ENCODE assay signal across 8 cellular contexts in the genomic region with DNA sequence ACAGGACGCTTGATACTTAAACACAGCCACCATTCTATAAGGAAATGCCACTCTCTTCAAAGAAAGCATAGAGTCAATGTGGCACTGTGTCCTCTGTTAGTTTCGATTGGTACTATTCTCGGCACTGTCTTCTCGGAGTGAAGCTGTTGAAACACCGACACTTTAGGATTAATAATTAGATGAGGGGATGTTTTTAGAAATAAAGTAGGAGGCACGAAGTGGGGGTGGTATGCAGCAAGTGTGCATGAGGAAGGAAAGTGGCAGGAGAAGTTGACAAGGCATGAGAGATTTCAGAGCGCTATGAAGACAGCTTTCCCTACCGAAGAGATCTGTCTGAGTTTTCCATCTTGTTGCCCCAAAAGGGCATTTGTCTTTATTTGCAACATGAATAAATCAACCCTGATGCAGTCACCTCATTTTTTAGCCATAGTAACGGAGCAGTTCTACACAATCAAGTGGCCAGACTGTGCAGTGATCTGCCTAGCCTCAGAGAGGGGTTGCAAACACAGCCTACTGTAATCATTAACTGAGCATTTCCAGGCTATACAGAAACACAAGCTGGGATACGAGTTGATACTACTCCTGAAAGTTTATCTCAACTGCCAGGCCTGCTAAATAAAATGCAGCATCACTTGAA. TPM values are rescaled to one million over a fixed set of nuclear protein-coding genes. Genes with fewer than 3 reads are reported as not detected.
DNase-seq lines count a peak whose midpoint lies in the region; ATAC-seq and TF ChIP-seq lines count a peak whose summit lies in the region.

No MANE protein-coding gene starts in this region.

- H3K36me3 Mint-ChIP-seq in CD14-positive monocyte (peaks cover 0 to 2% of the 10 kb centered on the region in 2 donors), osteocyte (ENCODE audit: unreplicated experiment) (no peaks in the 10 kb centered on the region)
- peaks cover 22% of the 10 kb centered on the region for H3K36me3 Mint-ChIP-seq in activated T-helper 2 cell treated with anti-CD3 and anti-CD28 coated beads, Interferon-gamma antibody, Interleukin-2, Interleukin-4, amounts not matched to agents 10 μg/mL and 5 μg/mL and 100 μg/mL, durations not matched to agents 14 hours and 24 hours and 36 hours (ENCODE audit: low read depth)

- H3K27ac ChIP-seq in vagina: no peak overlapping the region

- H3K36me3 ChIP-seq in vagina: no peaks in the 10 kb centered on the region

- H3K27ac Mint-ChIP-seq in CD14-positive monocyte (peak overlapping the region; percentile 60 to 88 (median 82)), osteocyte (ENCODE audit: unreplicated experiment) (no peak overlapping the region)
- peak overlapping the region; percentile 97 for H3K27ac Mint-ChIP-seq in activated T-helper 2 cell treated with anti-CD3 and anti-CD28 coated beads, Interferon-gamma antibody, Interleukin-2, Interleukin-4, amounts not matched to agents 10 μg/mL and 5 μg/mL and 100 μg/mL, durations not matched to agents 14 hours and 24 hours and 36 hours

- H3K4me1 Mint-ChIP-seq in CD14-positive monocyte (peaks cover 58% of the 10 kb centered on the region), osteocyte (ENCODE audit: unreplicated experiment) (peaks cover 3% of the 10 kb centered on the region)
- H3K4me1 Mint-ChIP-seq in activated T-helper 2 cell treated with anti-CD3 and anti-CD28 coated beads, Interferon-gamma antibody, Interleukin-2, Interleukin-4, amounts not matched to agents 10 μg/mL and 5 μg/mL and 100 μg/mL, durations not matched to agents 14 hours and 24 hours and 36 hours (ENCODE audit: low read depth): peaks cover 73% of the 10 kb centered on the region

- DNase-seq in CD14-positive monocyte (ENCODE audit: low spot score) (no peak), medulla oblongata (ENCODE audit: extremely low spot score) (peak; percentile 49), NCI-H128 (lab: John Stamatoyannopoulos, UW; ENCODE audit: unreplicated experiment) (no peak), osteocyte (ENCODE audit: extremely low spot score, unreplicated experiment) (no peak), SKM-1 treated with dmso at 0.1 percent for 144 hours (lab: John Stamatoyannopoulos, UW; ENCODE audit: unreplicated experiment) (no peak), vagina (ENCODE audit: extremely low spot score in 2 of 2) (no peak)
- DNase-seq in activated T-helper 2 cell treated with anti-CD3 and anti-CD28 coated beads, Interferon-gamma antibody, Interleukin-2, Interleukin-4, amounts not matched to agents 10 μg/mL and 5 μg/mL and 100 μg/mL, durations not matched to agents 14 hours and 24 hours and 36 hours (ENCODE audit: low spot score): no peak

- intact Hi-C loops in CD14-positive monocyte (cut with micrococcal nuclease) (loop anchor here in 1 of 2 donors (5.0 kb wide), 1 partner anchor 33 kb away; no protein-coding TSS in a partner anchor), vagina (cut with DNase I) (no loop called here)
- intact Hi-C loops in activated T-helper 2 cell treated with anti-CD3 and anti-CD28 coated beads, Interferon-gamma antibody, Interleukin-2, Interleukin-4, amounts not matched to agents 10 μg/mL and 5 μg/mL and 100 μg/mL, durations not matched to agents 14 hours and 24 hours and 36 hours (cut with micrococcal nuclease): loop anchor here (5.0 to 10.0 kb wide), 5 partner anchors 38 to 1017 kb away; partner anchors contain the start of genes PPM1K, PYURF and SNCA

- TF ChIP-seq CTCF in CD14-positive monocyte (IDR thresholded peaks at IDR 0.05): no peak
- TF ChIP-seq CTCF in osteocyte (IDR thresholded peaks at IDR 0.05): no peak
- TF ChIP-seq CTCF in vagina (IDR thresholded peaks at IDR 0.05): no peak

- H3K4me1 ChIP-seq in vagina: peaks cover 10% of the 10 kb centered on the region

- no peaks in the 10 kb centered on the region for H3K9me3 ChIP-seq in vagina

- no peaks in the 10 kb centered on the region for H3K9me3 Mint-ChIP-seq in CD14-positive monocyte
- no peaks in the 10 kb centered on the region for H3K9me3 Mint-ChIP-seq in activated T-helper 2 cell treated with anti-CD3 and anti-CD28 coated beads, Interferon-gamma antibody, Interleukin-2, Interleukin-4, amounts not matched to agents 10 μg/mL and 5 μg/mL and 100 μg/mL, durations not matched to agents 14 hours and 24 hours and 36 hours
- no peaks in the 10 kb centered on the region for H3K9me3 Mint-ChIP-seq in osteocyte (ENCODE audit: unreplicated experiment)

- no peak overlapping the region for H3K4me3 ChIP-seq in vagina

- ATAC-seq in HG02588 (IDR thresholded peaks at IDR 0.05; ENCODE audit: unreplicated experiment): peak; percentile 44

- no peaks in the 10 kb centered on the region for H3K27me3 ChIP-seq in vagina

- no peak for TF ChIP-seq POLR2A in vagina (IDR thresholded peaks at IDR 0.05)

- H3K4me3 Mint-ChIP-seq in CD14-positive monocyte (peak overlapping the region; percentile 76 to 98), osteocyte (ENCODE audit: unreplicated experiment) (no peak overlapping the region)
- H3K4me3 Mint-ChIP-seq in activated T-helper 2 cell treated with anti-CD3 and anti-CD28 coated beads, Interferon-gamma antibody, Interleukin-2, Interleukin-4, amounts not matched to agents 10 μg/mL and 5 μg/mL and 100 μg/mL, durations not matched to agents 14 hours and 24 hours and 36 hours (ENCODE audit: low read depth): peak overlapping the region; percentile 85

- H3K27me3 Mint-ChIP-seq in CD14-positive monocyte (ENCODE audit: low read depth in 3 of 3): peaks cover 0 to 2% (median 2%) of the 10 kb centered on the region in 3 donors
- no peaks in the 10 kb centered on the region for H3K27me3 Mint-ChIP-seq in activated T-helper 2 cell treated with anti-CD3 and anti-CD28 coated beads, Interferon-gamma antibody, Interleukin-2, Interleukin-4, amounts not matched to agents 10 μg/mL and 5 μg/mL and 100 μg/mL, durations not matched to agents 14 hours and 24 hours and 36 hours (ENCODE audit: low read depth)
- H3K27me3 Mint-ChIP-seq in osteocyte (ENCODE audit: unreplicated experiment): peaks cover 32% of the 10 kb centered on the region

RNA-seq across cellular contexts. Expression of gene GPRIN3, which starts 8.3 kb away (rescaled TPM):
- polyA plus RNA-seq in CD14-positive monocyte: 1 to 10 TPM; 1.1 to 3.3 TPM
- total RNA-seq in activated T-helper 2 cell treated with anti-CD3 and anti-CD28 coated beads, Interferon-gamma antibody, Interleukin-2, Interleukin-4, amounts not matched to agents 10 μg/mL and 5 μg/mL and 100 μg/mL, durations not matched to agents 14 hours and 24 hours and 36 hours: 10.7 and 11.6 TPM in 2 replicates
- not detected in 2 replicates for total RNA-seq in osteocyte
- total RNA-seq in vagina: 6.1 TPM
